Comparison of ENCODE assay signal across 1 cellular context in the genomic region with DNA sequence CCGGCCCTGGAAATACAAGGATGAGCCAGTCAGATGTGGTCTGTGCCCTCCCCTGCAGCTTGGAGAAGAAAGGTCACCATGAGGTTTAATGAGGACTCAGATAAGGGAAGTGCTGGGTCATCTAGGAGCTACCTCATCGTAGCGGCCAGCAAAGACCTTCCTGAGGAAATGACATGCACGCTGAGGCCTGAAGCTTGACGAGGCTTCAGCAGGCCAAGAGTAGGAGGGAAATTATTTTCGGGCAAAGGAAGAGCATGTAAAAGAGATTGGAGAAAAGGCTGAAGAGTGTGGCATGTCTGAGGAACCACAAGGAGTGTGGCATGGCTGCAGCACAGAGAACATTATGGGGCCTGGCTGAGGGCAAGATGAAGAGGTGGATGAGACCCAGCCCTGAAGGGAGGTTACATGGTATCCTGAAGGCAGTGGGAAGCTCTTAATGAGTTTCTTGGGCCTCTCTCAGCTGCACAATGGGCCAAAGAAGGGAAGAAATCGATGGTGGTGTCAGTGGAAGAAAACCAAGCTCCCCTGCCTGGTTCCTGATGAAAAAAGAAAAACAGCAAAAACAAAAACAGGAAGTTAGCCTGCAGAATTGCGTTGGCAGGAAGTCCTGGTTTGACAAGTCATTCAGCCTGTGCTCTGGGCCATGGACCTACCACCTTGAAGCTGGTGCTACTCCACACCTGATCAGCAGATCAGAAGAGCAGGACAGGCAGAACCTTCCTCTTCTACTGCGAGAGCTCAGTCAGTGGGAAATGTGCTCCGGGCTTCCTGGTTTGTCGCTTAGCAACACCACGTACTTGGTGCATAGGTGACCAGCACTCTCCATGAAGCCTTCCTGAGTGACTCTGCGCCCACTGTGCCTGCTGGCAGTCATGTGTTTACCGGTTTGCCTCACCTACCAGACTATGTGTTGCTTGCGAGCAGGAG.
A peak's percentile ranks its signal among the peaks of the same experiment; 100 is the strongest.
TF ChIP-seq lines count a peak whose summit lies in the region.

No MANE protein-coding gene starts in this region.

TF ChIP-seq in K562, 482 proteins besides CTCF, POLR2A, EP300 and RAD21 (continued from another document and continues in another):
- TF ChIP-seq, protein P1, sequence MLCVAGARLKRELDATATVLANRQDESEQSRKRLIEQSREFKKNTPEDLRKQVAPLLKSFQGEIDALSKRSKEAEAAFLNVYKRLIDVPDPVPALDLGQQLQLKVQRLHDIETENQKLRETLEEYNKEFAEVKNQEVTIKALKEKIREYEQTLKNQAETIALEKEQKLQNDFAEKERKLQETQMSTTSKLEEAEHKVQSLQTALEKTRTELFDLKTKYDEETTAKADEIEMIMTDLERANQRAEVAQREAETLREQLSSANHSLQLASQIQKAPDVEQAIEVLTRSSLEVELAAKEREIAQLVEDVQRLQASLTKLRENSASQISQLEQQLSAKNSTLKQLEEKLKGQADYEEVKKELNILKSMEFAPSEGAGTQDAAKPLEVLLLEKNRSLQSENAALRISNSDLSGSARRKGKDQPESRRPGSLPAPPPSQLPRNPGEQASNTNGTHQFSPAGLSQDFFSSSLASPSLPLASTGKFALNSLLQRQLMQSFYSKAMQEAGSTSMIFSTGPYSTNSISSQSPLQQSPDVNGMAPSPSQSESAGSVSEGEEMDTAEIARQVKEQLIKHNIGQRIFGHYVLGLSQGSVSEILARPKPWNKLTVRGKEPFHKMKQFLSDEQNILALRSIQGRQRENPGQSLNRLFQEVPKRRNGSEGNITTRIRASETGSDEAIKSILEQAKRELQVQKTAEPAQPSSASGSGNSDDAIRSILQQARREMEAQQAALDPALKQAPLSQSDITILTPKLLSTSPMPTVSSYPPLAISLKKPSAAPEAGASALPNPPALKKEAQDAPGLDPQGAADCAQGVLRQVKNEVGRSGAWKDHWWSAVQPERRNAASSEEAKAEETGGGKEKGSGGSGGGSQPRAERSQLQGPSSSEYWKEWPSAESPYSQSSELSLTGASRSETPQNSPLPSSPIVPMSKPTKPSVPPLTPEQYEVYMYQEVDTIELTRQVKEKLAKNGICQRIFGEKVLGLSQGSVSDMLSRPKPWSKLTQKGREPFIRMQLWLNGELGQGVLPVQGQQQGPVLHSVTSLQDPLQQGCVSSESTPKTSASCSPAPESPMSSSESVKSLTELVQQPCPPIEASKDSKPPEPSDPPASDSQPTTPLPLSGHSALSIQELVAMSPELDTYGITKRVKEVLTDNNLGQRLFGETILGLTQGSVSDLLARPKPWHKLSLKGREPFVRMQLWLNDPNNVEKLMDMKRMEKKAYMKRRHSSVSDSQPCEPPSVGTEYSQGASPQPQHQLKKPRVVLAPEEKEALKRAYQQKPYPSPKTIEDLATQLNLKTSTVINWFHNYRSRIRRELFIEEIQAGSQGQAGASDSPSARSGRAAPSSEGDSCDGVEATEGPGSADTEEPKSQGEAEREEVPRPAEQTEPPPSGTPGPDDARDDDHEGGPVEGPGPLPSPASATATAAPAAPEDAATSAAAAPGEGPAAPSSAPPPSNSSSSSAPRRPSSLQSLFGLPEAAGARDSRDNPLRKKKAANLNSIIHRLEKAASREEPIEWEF (CRISPR knock-in tag; IDR thresholded peaks at IDR 0.05), result peak; percentile 75
- no peak for TF ChIP-seq BRF1 (IDR thresholded peaks at IDR 0.05; ENCODE audit: borderline replicate concordance, extremely low read depth, insufficient read length)
- TF ChIP-seq DACH1 (IDR thresholded peaks at IDR 0.05; ENCODE audit: partially characterized antibody), result peak; percentile 16
- TF ChIP-seq, protein P2, sequence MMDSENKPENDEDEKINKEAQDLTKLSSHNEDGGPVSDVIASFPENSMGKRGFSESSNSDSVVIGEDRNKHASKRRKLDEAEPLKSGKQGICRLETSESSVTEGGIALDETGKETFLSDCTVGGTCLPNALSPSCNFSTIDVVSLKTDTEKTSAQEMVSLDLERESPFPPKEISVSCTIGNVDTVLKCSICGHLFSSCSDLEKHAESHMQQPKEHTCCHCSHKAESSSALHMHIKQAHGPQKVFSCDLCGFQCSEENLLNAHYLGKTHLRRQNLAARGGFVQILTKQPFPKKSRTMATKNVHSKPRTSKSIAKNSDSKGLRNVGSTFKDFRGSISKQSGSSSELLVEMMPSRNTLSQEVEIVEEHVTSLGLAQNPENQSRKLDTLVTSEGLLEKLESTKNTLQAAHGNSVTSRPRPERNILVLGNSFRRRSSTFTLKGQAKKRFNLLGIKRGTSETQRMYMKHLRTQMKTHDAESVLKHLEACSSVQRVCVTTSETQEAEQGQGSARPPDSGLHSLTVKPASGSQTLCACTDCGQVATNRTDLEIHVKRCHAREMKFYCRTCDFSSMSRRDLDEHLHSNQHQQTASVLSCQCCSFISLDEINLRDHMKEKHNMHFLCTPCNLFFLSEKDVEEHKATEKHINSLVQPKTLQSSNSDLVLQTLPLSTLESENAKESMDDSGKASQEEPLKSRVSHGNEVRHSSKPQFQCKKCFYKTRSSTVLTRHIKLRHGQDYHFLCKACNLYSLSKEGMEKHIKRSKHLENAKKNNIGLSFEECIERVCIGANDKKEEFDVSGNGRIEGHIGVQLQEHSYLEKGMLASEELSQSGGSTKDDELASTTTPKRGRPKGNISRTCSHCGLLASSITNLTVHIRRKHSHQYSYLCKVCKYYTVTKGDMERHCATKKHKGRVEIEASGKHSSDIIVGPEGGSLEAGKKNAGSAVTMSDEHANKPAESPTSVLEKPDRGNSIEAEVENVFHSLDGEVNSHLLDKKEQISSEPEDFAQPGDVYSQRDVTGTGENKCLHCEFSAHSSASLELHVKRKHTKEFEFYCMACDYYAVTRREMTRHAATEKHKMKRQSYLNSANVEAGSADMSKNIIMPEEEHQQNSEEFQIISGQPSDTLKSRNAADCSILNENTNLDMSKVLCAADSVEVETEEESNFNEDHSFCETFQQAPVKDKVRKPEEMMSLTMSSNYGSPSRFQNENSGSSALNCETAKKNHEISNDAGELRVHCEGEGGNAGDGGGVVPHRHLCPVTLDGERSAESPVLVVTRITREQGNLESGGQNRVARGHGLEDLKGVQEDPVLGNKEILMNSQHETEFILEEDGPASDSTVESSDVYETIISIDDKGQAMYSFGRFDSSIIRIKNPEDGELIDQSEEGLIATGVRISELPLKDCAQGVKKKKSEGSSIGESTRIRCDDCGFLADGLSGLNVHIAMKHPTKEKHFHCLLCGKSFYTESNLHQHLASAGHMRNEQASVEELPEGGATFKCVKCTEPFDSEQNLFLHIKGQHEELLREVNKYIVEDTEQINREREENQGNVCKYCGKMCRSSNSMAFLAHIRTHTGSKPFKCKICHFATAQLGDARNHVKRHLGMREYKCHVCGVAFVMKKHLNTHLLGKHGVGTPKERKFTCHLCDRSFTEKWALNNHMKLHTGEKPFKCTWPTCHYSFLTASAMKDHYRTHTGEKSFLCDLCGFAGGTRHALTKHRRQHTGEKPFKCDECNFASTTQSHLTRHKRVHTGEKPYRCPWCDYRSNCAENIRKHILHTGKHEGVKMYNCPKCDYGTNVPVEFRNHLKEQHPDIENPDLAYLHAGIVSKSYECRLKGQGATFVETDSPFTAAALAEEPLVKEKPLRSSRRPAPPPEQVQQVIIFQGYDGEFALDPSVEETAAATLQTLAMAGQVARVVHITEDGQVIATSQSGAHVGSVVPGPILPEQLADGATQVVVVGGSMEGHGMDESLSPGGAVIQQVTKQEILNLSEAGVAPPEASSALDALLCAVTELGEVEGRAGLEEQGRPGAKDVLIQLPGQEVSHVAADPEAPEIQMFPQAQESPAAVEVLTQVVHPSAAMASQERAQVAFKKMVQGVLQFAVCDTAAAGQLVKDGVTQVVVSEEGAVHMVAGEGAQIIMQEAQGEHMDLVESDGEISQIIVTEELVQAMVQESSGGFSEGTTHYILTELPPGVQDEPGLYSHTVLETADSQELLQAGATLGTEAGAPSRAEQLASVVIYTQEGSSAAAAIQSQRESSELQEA (IDR thresholded peaks at IDR 0.05; ENCODE audit: low read depth), result no peak
- no peak for TF ChIP-seq CCAR2 (IDR thresholded peaks at IDR 0.05; ENCODE audit: low read depth, low read length)
- TF ChIP-seq, protein P3, sequence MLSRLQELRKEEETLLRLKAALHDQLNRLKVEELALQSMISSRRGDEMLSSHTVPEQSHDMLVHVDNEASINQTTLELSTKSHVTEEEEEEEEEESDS (CRISPR knock-in tag; IDR thresholded peaks at IDR 0.05), result no peak
- TF ChIP-seq E2F3 (CRISPR knock-in tag; IDR thresholded peaks at IDR 0.05), result peak; percentile 84
- TF ChIP-seq NBN (IDR thresholded peaks at IDR 0.05; ENCODE audit: low read depth), result peak; percentile 84
- TF ChIP-seq NFATC3 (IDR thresholded peaks at IDR 0.05), result peak; percentile 65; the same call in 1 of the 2 replicates
- no peak for TF ChIP-seq ZNF668 (CRISPR knock-in tag; IDR thresholded peaks at IDR 0.05)
- TF ChIP-seq, protein P4, sequence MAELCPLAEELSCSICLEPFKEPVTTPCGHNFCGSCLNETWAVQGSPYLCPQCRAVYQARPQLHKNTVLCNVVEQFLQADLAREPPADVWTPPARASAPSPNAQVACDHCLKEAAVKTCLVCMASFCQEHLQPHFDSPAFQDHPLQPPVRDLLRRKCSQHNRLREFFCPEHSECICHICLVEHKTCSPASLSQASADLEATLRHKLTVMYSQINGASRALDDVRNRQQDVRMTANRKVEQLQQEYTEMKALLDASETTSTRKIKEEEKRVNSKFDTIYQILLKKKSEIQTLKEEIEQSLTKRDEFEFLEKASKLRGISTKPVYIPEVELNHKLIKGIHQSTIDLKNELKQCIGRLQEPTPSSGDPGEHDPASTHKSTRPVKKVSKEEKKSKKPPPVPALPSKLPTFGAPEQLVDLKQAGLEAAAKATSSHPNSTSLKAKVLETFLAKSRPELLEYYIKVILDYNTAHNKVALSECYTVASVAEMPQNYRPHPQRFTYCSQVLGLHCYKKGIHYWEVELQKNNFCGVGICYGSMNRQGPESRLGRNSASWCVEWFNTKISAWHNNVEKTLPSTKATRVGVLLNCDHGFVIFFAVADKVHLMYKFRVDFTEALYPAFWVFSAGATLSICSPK (IDR thresholded peaks at IDR 0.05; ENCODE audit: borderline replicate concordance), result no peak
- TF ChIP-seq NFE2 (IDR thresholded peaks at IDR 0.05; ENCODE audit: low read depth), result peak; percentile 99
- no peak for TF ChIP-seq ETS2 (tag; IDR thresholded peaks at IDR 0.05; ENCODE audit: borderline replicate concordance, poor library complexity, severe bottlenecking)
- TF ChIP-seq, protein P5, sequence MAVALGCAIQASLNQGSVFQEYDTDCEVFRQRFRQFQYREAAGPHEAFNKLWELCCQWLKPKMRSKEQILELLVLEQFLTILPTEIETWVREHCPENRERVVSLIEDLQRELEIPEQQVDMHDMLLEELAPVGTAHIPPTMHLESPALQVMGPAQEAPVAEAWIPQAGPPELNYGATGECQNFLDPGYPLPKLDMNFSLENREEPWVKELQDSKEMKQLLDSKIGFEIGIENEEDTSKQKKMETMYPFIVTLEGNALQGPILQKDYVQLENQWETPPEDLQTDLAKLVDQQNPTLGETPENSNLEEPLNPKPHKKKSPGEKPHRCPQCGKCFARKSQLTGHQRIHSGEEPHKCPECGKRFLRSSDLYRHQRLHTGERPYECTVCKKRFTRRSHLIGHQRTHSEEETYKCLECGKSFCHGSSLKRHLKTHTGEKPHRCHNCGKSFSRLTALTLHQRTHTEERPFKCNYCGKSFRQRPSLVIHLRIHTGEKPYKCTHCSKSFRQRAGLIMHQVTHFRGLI (CRISPR knock-in tag; IDR thresholded peaks at IDR 0.05), result 0 out of 2 replicates have a peak, but pooled peaks have one; percentile 59
- no peak for TF ChIP-seq HSF4 (CRISPR knock-in tag; IDR thresholded peaks at IDR 0.05; ENCODE audit: borderline replicate concordance)
- TF ChIP-seq ARNT (IDR thresholded peaks at IDR 0.05), result no peak; a peak in 3 of 4 replicates
- TF ChIP-seq JUND (IDR thresholded peaks at IDR 0.05; ENCODE audit: borderline replicate concordance, low read depth, low read length), result peak; percentile 87
- TF ChIP-seq JUND (tag; IDR thresholded peaks at IDR 0.05; ENCODE audit: borderline replicate concordance, low read depth, low read length), result peak; percentile 91; the same call in 2 of the 3 replicates
- TF ChIP-seq, protein P6, sequence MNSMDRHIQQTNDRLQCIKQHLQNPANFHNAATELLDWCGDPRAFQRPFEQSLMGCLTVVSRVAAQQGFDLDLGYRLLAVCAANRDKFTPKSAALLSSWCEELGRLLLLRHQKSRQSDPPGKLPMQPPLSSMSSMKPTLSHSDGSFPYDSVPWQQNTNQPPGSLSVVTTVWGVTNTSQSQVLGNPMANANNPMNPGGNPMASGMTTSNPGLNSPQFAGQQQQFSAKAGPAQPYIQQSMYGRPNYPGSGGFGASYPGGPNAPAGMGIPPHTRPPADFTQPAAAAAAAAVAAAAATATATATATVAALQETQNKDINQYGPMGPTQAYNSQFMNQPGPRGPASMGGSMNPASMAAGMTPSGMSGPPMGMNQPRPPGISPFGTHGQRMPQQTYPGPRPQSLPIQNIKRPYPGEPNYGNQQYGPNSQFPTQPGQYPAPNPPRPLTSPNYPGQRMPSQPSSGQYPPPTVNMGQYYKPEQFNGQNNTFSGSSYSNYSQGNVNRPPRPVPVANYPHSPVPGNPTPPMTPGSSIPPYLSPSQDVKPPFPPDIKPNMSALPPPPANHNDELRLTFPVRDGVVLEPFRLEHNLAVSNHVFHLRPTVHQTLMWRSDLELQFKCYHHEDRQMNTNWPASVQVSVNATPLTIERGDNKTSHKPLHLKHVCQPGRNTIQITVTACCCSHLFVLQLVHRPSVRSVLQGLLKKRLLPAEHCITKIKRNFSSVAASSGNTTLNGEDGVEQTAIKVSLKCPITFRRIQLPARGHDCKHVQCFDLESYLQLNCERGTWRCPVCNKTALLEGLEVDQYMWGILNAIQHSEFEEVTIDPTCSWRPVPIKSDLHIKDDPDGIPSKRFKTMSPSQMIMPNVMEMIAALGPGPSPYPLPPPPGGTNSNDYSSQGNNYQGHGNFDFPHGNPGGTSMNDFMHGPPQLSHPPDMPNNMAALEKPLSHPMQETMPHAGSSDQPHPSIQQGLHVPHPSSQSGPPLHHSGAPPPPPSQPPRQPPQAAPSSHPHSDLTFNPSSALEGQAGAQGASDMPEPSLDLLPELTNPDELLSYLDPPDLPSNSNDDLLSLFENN (IDR thresholded peaks at IDR 0.05; ENCODE audit: low read depth in 2 of 2, low read length in 2 of 2), result peak in 1 of 2 experiments; percentile 63; a peak in 1 of 4 replicates
- no peak for TF ChIP-seq RBM34 (IDR thresholded peaks at IDR 0.05; ENCODE audit: borderline replicate concordance, insufficient read depth, low read length)
- no peak for TF ChIP-seq ZNF431 (CRISPR knock-in tag; IDR thresholded peaks at IDR 0.05)
- TF ChIP-seq, protein P7, sequence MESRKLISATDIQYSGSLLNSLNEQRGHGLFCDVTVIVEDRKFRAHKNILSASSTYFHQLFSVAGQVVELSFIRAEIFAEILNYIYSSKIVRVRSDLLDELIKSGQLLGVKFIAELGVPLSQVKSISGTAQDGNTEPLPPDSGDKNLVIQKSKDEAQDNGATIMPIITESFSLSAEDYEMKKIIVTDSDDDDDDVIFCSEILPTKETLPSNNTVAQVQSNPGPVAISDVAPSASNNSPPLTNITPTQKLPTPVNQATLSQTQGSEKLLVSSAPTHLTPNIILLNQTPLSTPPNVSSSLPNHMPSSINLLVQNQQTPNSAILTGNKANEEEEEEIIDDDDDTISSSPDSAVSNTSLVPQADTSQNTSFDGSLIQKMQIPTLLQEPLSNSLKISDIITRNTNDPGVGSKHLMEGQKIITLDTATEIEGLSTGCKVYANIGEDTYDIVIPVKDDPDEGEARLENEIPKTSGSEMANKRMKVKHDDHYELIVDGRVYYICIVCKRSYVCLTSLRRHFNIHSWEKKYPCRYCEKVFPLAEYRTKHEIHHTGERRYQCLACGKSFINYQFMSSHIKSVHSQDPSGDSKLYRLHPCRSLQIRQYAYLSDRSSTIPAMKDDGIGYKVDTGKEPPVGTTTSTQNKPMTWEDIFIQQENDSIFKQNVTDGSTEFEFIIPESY (CRISPR knock-in tag; IDR thresholded peaks at IDR 0.05), result peak; percentile 55; the same call in 1 of the 2 replicates
- peak; percentile 35; the same call in 1 of the 2 replicates for TF ChIP-seq PHF8 (IDR thresholded peaks at IDR 0.05; ENCODE audit: borderline replicate concordance, low read length)
- TF ChIP-seq NFRKB (IDR thresholded peaks at IDR 0.05; ENCODE audit: low read depth), result peak; percentile 97
- TF ChIP-seq NCOR1 (IDR thresholded peaks at IDR 0.05), result peak; percentile 81
- TF ChIP-seq U2AF2 (optimal IDR thresholded peaks at IDR 0.05; ENCODE audit: low read depth, low read length), result no peak
- TF ChIP-seq TAL1 (IDR thresholded peaks at IDR 0.05), result peak; percentile 66
- peak; percentile 90 for TF ChIP-seq LCOR (CRISPR knock-in tag; IDR thresholded peaks at IDR 0.05)
